Comparison of ENCODE assay signal across 1 cellular context in the genomic region with DNA sequence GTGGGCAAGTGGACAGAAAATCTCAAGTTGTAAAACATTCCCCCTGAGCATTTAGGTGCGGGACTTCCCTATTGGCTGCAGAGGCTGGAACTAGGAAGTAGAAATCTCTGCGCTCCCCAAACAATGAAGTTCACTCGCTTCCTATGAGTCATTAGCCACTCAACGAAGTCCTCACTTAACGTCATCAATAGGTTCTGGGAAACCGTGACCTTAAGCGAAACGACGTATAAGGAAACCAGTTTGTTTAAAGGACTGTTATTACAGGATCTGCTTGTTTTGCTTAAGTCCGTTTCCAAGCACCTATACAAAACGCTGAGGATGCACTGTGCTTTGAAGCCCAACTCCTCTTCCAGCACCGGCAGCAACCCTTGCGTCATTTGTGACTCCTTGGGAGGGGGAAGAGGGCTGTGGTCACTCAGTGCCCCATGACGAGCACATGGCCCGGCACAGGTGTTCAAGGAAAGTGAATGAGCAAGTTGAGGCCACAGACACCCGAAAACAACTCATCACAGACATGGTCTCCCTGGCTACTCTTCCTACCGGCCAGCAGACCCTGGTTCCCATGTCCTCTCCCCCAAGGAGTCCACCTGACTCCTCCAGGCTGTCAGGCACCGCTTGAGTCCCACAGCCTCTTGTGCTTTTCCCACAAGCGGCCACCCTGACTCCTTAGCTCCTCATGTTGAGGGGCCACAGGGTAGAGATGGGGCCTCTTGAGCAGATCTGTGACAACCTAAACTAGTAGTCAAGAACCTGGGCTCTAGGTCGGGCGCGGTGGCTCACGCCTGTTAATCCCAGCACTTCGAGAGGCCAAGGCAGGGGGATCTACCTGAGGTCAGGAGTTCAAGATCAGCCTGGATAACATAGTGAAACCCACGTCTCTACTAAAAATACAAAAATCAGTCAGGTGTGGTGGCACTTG.
TF ChIP-seq lines count a peak whose summit lies in the region.

No MANE protein-coding gene starts in this region.

TF ChIP-seq in K562, 482 proteins besides CTCF, POLR2A, EP300 and RAD21 (continues in another document):
- TF ChIP-seq BRCA1 (IDR thresholded peaks at IDR 0.05) (no peak), BRCA1 (CRISPR knock-in tag; IDR thresholded peaks at IDR 0.05) (0 out of 2 replicates have a peak, but pooled peaks have one; percentile 49), SMARCA4 (IDR thresholded peaks at IDR 0.05) (peak; percentile 52), HEY1 (CRISPR knock-in tag; IDR thresholded peaks at IDR 0.05; ENCODE audit: borderline replicate concordance) (no peak), KLF1 (tag; IDR thresholded peaks at IDR 0.05) (no peak), CBX3 (IDR thresholded peaks at IDR 0.05; ENCODE audit: borderline replicate concordance in 1 of 2, low read length in 2 of 2) (peak in 1 of 2 experiments; percentile 83; a peak in 1 of 3 replicates), ZKSCAN8 (CRISPR knock-in tag; IDR thresholded peaks at IDR 0.05) (no peak), ZZZ3 (IDR thresholded peaks at IDR 0.05) (no peak), ZNF830 (CRISPR knock-in tag; IDR thresholded peaks at IDR 0.05) (no peak), ZNF316 (IDR thresholded peaks at IDR 0.05) (peak; percentile 26; the same call in 1 of the 2 replicates), DMBX1 (CRISPR knock-in tag; IDR thresholded peaks at IDR 0.05; ENCODE audit: borderline replicate concordance) (peak; percentile 59; the same call in 1 of the 2 replicates), PHF21A (IDR thresholded peaks at IDR 0.05; ENCODE audit: borderline replicate concordance, low read depth) (peak; percentile 92), PHF8 (IDR thresholded peaks at IDR 0.05; ENCODE audit: borderline replicate concordance, low read length) (no peak; the same call in 1 of the 2 replicates), TOE1 (IDR thresholded peaks at IDR 0.05; ENCODE audit: borderline replicate concordance) (peak; percentile 47; the same call in 1 of the 2 replicates), TOE1 (CRISPR knock-in tag; IDR thresholded peaks at IDR 0.05; ENCODE audit: borderline replicate concordance, low read depth) (no peak), TEAD2 (tag; IDR thresholded peaks at IDR 0.05) (no peak), TEAD1 (CRISPR knock-in tag; IDR thresholded peaks at IDR 0.05) (no peak), RAD51 (IDR thresholded peaks at IDR 0.05; ENCODE audit: borderline replicate concordance, low read depth) (peak; percentile 16; the same call in 1 of the 2 replicates), HDAC2 (IDR thresholded peaks at IDR 0.05) (peak; percentile 85; the same call in 1 of the 2 replicates), ELF2 (CRISPR knock-in tag; IDR thresholded peaks at IDR 0.05) (0 out of 2 replicates have a peak, but pooled peaks have one; percentile 29), ELK1 (CRISPR knock-in tag; IDR thresholded peaks at IDR 0.05) (no peak), RBM25 (IDR thresholded peaks at IDR 0.05; ENCODE audit: low read depth, low read length, severe bottlenecking) (no peak), FOXA1 (IDR thresholded peaks at IDR 0.05; ENCODE audit: borderline replicate concordance) (no peak), PKNOX1 (IDR thresholded peaks at IDR 0.05) (0 out of 2 replicates have a peak, but pooled peaks have one; percentile 27), NRF1 (conservative IDR thresholded peaks at IDR 0.05 in 1 of 2, IDR thresholded peaks at IDR 0.05 in 1 of 2) (peak; percentile 30 to 37; a peak in 1 of 4 replicates), SMAD4 (CRISPR knock-in tag; conservative IDR thresholded peaks at IDR 0.05) (peak; percentile 61), SIN3B (IDR thresholded peaks at IDR 0.05; ENCODE audit: low read depth) (no peak), CBFA2T3 (IDR thresholded peaks at IDR 0.05) (no peak; the same call in 1 of the 2 replicates)
- TF ChIP-seq, protein P1, sequence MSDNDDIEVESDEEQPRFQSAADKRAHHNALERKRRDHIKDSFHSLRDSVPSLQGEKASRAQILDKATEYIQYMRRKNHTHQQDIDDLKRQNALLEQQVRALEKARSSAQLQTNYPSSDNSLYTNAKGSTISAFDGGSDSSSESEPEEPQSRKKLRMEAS (CRISPR knock-in tag; IDR thresholded peaks at IDR 0.05), result peak; percentile 95
- TF ChIP-seq, protein P2, sequence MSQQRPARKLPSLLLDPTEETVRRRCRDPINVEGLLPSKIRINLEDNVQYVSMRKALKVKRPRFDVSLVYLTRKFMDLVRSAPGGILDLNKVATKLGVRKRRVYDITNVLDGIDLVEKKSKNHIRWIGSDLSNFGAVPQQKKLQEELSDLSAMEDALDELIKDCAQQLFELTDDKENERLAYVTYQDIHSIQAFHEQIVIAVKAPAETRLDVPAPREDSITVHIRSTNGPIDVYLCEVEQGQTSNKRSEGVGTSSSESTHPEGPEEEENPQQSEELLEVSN (IDR thresholded peaks at IDR 0.05; ENCODE audit: borderline replicate concordance in 1 of 2, extremely low read depth in 1 of 2, insufficient read depth in 1 of 2, insufficient read length in 1 of 2, low read depth in 1 of 2, low read length in 1 of 2, poor library complexity in 1 of 2, severe bottlenecking in 1 of 2), result peak; percentile 70 to 91
- TF ChIP-seq, protein P3, sequence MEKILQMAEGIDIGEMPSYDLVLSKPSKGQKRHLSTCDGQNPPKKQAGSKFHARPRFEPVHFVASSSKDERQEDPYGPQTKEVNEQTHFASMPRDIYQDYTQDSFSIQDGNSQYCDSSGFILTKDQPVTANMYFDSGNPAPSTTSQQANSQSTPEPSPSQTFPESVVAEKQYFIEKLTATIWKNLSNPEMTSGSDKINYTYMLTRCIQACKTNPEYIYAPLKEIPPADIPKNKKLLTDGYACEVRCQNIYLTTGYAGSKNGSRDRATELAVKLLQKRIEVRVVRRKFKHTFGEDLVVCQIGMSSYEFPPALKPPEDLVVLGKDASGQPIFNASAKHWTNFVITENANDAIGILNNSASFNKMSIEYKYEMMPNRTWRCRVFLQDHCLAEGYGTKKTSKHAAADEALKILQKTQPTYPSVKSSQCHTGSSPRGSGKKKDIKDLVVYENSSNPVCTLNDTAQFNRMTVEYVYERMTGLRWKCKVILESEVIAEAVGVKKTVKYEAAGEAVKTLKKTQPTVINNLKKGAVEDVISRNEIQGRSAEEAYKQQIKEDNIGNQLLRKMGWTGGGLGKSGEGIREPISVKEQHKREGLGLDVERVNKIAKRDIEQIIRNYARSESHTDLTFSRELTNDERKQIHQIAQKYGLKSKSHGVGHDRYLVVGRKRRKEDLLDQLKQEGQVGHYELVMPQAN (IDR thresholded peaks at IDR 0.05; ENCODE audit: borderline replicate concordance), result peak; percentile 51; the same call in 1 of the 2 replicates
- TF ChIP-seq, protein P4, sequence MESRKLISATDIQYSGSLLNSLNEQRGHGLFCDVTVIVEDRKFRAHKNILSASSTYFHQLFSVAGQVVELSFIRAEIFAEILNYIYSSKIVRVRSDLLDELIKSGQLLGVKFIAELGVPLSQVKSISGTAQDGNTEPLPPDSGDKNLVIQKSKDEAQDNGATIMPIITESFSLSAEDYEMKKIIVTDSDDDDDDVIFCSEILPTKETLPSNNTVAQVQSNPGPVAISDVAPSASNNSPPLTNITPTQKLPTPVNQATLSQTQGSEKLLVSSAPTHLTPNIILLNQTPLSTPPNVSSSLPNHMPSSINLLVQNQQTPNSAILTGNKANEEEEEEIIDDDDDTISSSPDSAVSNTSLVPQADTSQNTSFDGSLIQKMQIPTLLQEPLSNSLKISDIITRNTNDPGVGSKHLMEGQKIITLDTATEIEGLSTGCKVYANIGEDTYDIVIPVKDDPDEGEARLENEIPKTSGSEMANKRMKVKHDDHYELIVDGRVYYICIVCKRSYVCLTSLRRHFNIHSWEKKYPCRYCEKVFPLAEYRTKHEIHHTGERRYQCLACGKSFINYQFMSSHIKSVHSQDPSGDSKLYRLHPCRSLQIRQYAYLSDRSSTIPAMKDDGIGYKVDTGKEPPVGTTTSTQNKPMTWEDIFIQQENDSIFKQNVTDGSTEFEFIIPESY (CRISPR knock-in tag; IDR thresholded peaks at IDR 0.05), result peak; percentile 19; the same call in 1 of the 2 replicates
- TF ChIP-seq, protein P5, sequence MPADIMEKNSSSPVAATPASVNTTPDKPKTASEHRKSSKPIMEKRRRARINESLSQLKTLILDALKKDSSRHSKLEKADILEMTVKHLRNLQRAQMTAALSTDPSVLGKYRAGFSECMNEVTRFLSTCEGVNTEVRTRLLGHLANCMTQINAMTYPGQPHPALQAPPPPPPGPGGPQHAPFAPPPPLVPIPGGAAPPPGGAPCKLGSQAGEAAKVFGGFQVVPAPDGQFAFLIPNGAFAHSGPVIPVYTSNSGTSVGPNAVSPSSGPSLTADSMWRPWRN (IDR thresholded peaks at IDR 0.05; ENCODE audit: low read depth), result 0 out of 2 replicates have a peak, but pooled peaks have one; percentile 10
- TF ChIP-seq, protein P6, sequence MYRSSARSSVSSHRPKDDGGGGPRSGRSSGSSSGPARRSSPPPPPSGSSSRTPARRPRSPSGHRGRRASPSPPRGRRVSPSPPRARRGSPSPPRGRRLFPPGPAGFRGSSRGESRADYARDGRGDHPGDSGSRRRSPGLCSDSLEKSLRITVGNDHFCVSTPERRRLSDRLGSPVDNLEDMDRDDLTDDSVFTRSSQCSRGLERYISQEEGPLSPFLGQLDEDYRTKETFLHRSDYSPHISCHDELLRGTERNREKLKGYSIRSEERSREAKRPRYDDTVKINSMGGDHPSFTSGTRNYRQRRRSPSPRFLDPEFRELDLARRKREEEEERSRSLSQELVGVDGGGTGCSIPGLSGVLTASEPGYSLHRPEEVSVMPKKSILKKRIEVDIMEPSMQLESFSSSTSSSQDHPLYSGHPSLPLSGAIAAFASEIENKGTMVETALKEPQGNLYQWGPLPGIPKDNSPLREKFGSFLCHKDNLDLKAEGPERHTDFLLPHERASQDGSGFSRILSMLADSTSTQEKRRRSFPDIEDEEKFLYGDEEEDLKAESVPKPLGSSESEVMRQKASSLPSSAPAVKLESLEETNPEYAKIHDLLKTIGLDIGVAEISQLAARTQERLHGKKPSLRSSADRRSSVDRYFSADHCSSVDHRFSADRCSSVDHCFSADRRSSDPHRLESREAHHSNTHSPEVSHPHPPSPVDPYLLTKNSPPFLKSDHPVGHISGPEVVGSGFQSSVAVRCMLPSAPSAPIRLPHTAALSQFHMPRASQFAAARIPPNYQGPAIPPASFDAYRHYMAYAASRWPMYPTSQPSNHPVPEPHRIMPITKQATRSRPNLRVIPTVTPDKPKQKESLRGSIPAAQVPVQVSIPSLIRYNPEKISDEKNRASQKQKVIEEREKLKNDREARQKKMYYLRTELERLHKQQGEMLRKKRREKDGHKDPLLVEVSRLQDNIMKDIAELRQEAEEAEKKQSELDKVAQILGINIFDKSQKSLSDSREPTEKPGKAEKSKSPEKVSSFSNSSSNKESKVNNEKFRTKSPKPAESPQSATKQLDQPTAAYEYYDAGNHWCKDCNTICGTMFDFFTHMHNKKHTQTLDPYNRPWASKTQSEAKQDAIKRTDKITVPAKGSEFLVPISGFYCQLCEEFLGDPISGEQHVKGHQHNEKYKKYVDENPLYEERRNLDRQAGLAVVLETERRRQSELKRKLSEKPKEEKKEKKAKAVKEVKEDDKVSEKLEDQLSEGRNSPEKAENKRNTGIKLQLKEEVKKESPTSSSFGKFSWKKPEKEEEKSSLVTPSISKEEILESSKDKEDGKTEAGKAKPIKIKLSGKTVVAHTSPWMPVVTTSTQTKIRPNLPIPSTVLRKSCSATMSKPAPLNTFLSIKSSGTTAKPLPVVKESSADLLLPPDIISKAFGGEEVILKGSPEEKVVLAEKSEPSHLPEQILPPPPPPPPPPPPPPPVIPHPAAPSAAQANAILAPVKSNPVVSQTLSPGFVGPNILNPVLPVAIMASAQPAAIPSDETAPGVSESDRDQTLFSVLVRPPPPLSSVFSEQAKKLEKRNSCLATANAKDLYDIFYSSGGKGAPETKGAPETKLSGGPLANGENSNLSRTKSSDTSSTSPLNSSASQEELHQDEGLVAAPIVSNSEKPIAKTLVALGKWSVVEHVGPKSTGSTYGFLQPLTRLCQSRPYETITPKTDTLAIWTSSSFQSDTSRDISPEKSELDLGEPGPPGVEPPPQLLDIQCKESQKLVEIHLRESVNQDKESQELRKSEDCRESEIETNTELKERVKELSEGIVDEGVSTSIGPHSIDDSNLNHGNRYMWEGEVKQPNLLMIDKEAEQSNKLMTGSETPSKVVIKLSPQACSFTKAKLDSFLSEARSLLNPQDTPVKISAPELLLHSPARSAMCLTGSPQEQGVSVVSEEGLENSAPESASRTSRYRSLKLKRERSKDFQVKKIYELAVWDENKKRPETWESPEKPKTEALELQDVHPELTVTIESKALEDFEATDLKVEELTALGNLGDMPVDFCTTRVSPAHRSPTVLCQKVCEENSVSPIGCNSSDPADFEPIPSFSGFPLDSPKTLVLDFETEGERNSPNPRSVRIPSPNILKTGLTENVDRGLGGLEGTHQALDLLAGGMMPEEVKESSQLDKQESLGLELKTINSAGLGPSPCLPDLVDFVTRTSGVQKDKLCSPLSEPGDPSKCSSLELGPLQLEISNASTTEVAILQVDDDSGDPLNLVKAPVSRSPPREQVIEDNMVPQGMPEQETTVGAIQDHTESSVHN (IDR thresholded peaks at IDR 0.05; ENCODE audit: borderline replicate concordance in 1 of 2, low read depth in 1 of 2), result peak in 1 of 2 experiments; percentile 86; a peak in 2 of 4 replicates
- TF ChIP-seq, protein P7, sequence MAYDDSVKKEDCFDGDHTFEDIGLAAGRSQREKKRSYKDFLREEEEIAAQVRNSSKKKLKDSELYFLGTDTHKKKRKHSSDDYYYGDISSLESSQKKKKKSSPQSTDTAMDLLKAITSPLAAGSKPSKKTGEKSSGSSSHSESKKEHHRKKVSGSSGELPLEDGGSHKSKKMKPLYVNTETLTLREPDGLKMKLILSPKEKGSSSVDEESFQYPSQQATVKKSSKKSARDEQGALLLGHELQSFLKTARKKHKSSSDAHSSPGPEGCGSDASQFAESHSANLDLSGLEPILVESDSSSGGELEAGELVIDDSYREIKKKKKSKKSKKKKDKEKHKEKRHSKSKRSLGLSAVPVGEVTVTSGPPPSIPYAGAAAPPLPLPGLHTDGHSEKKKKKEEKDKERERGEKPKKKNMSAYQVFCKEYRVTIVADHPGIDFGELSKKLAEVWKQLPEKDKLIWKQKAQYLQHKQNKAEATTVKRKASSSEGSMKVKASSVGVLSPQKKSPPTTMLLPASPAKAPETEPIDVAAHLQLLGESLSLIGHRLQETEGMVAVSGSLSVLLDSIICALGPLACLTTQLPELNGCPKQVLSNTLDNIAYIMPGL (CRISPR knock-in tag; IDR thresholded peaks at IDR 0.05), result 0 out of 2 replicates have a peak, but pooled peaks have one; percentile 67
